In genomic region chr11:33652001-33652400, GRCh38 we compare ENCODE assay signal across 16 cellular contexts. TPM values are rescaled to one million over a fixed set of nuclear protein-coding genes. Genes with fewer than 3 reads are reported as not detected.
"Had no signal": no experiment of that assay in that cellular context is flagged by ENCODE, and none has a peak within 500 bp of the region (broad histone marks: within the 10 kb centered on the region; RNA-seq: fewer than 3 reads in every experiment).

No MANE protein-coding gene starts in this region.

- DNase-seq: activated CD4-positive, alpha-beta memory T cell treated with anti-CD3 and anti-CD28 coated beads, Interleukin-2, amount 10 ng/mL, durations not matched to agents 7 days and 5 days; activated CD4-positive, alpha-beta T cell treated with anti-CD3 and anti-CD28 coated beads for 36 hours; activated naive CD8-positive, alpha-beta T cell treated with anti-CD3 and anti-CD28 coated beads, Interleukin-2, amount 10 ng/mL, durations not matched to agents 7 days and 5 days; activated T-cell treated with anti-CD3 and anti-CD28 coated beads, Interleukin-2, amount 50 U/mL, for 72 hours; anterior cingulate cortex; esophagus squamous epithelium; foreskin melanocyte; left lung; posterior cingulate gyrus; T-cell; upper lobe of left lung; WERI-Rb-1 had no signal

- H3K9me3 ChIP-seq: esophagus squamous epithelium, left lung, right atrium auricular region, upper lobe of left lung had no signal

- H3K27ac ChIP-seq: esophagus squamous epithelium, left lung, right atrium auricular region, upper lobe of left lung, WERI-Rb-1 had no signal

- ATAC-seq: activated CD4-positive, alpha-beta T cell treated with anti-CD3 and anti-CD28 coated beads for 36 hours; activated T-cell treated with anti-CD3 and anti-CD28 coated beads, Interleukin-2, amount 50 U/mL, for 72 hours; left lung; stimulated activated effector memory CD8-positive, alpha-beta T cell treated with anti-CD3 and anti-CD28 coated beads, Interleukin-12 subunit alpha, Interleukin-12 subunit beta, amount 100 ng/mL, for 72 hours; T-cell had no signal

- H3K4me3 ChIP-seq: esophagus squamous epithelium, left lung, right atrium auricular region, upper lobe of left lung had no signal

- H3K36me3 ChIP-seq: esophagus squamous epithelium, left lung, right atrium auricular region, upper lobe of left lung, WERI-Rb-1 had no signal

- H3K4me1 ChIP-seq: left lung, upper lobe of left lung had no signal

- H3K27me3 ChIP-seq: esophagus squamous epithelium, left lung, right atrium auricular region, upper lobe of left lung had no signal

RNA-seq across cellular contexts. Expression of gene C11orf91, which starts 48.6 kb away (rescaled TPM):
- total RNA-seq: activated CD4-positive, alpha-beta memory T cell treated with anti-CD3 and anti-CD28 coated beads, Interleukin-2, amount 10 ng/mL, durations not matched to agents 7 days and 5 days; activated CD4-positive, alpha-beta T cell treated with anti-CD3 and anti-CD28 coated beads for 36 hours; activated T-cell treated with anti-CD3 and anti-CD28 coated beads, Interleukin-2, amount 50 U/mL, for 72 hours; bronchial epithelial cell; esophagus squamous epithelium; myocyte; right atrium auricular region had no signal
